ENCODE assay signal across 15 cellular contexts in genomic region chr14:58793096-58793740, GRCh38.
"Had no signal": no experiment of that assay in that cellular context is flagged by ENCODE, and none has a peak within 500 bp of the region (broad histone marks: within the 10 kb centered on the region; RNA-seq: fewer than 3 reads in every experiment).

No MANE protein-coding gene starts in this region.

- DNase-seq: activated CD8-positive, alpha-beta memory T cell treated with anti-CD3 and anti-CD28 coated beads for 24 hours; activated CD8-positive, alpha-beta memory T cell treated with anti-CD3 and anti-CD28 coated beads, Interleukin-2, amount 50 U/mL, for 48 hours; activated effector memory CD4-positive, alpha-beta T cell treated with anti-CD3 and anti-CD28 coated beads, Interleukin-2, amount 50 U/mL, for 16 hours; activated T-cell treated with anti-CD3 and anti-CD28 coated beads, Interleukin-2, amount 50 U/mL, for 72 hours; adrenal gland; dorsolateral prefrontal cortex; islet precursor cell; lower lobe of right lung; nephron progenitor cell; nucleus accumbens; T1000; transverse colon; uterus had no signal

- H3K36me3 Mint-ChIP-seq: activated naive CD4-positive, alpha-beta T cell treated with anti-CD3 and anti-CD28 coated beads, Interleukin-2, amount 50 U/mL, for 72 hours had no signal

- H3K9me3 Mint-ChIP-seq: activated naive CD4-positive, alpha-beta T cell treated with anti-CD3 and anti-CD28 coated beads, Interleukin-2, amount 50 U/mL, for 72 hours; activated T-cell treated with anti-CD3 and anti-CD28 coated beads, Interleukin-2, amount 50 U/mL, for 72 hours; nephron progenitor cell; stimulated activated naive CD8-positive, alpha-beta T cell treated with anti-CD3 and anti-CD28 coated beads, Interleukin-15, Interleukin-2, amounts not matched to agents 100 ng/mL and 50 ng/mL, for 24 hours had no signal

- ATAC-seq: activated naive CD4-positive, alpha-beta T cell treated with anti-CD3 and anti-CD28 coated beads, Interleukin-2, amount 50 U/mL, for 72 hours; activated T-cell treated with anti-CD3 and anti-CD28 coated beads, Interleukin-2, amount 50 U/mL, for 72 hours; lower lobe of right lung had no signal

- H3K4me3 Mint-ChIP-seq: activated T-cell treated with anti-CD3 and anti-CD28 coated beads, Interleukin-2, amount 50 U/mL, for 72 hours; nephron progenitor cell; stimulated activated naive CD8-positive, alpha-beta T cell treated with anti-CD3 and anti-CD28 coated beads, Interleukin-15, Interleukin-2, amounts not matched to agents 100 ng/mL and 50 ng/mL, for 24 hours had no signal

- H3K27ac Mint-ChIP-seq: activated naive CD4-positive, alpha-beta T cell treated with anti-CD3 and anti-CD28 coated beads, Interleukin-2, amount 50 U/mL, for 72 hours; activated T-cell treated with anti-CD3 and anti-CD28 coated beads, Interleukin-2, amount 50 U/mL, for 72 hours; stimulated activated naive CD8-positive, alpha-beta T cell treated with anti-CD3 and anti-CD28 coated beads, Interleukin-15, Interleukin-2, amounts not matched to agents 100 ng/mL and 50 ng/mL, for 24 hours had no signal
